Comparison of ENCODE assay signal across 8 cellular contexts in genomic region chr7:67171151-67171550, GRCh38.
DNase-seq lines count a peak whose midpoint lies in the region; ATAC-seq lines count a peak whose summit lies in the region.
"Not testable (repeated sequence)": the region's sequence is repeated elsewhere in the genome, so short reads cannot be mapped to it uniquely, and the experiment has no call there.

No MANE protein-coding gene starts in this region.

- ATAC-seq in GM18511 (IDR thresholded peaks at IDR 0.05; ENCODE audit: unreplicated experiment) (peak; percentile 76), GM19395 (IDR thresholded peaks at IDR 0.05; ENCODE audit: unreplicated experiment) (peak; percentile 84), GM21526 (IDR thresholded peaks at IDR 0.05; ENCODE audit: low FRiP score, unreplicated experiment) (peak; percentile 81), HG02852 (IDR thresholded peaks at IDR 0.05; ENCODE audit: unreplicated experiment) (peak; percentile 78), HG03354 (IDR thresholded peaks at IDR 0.05; ENCODE audit: poor library complexity, severe bottlenecking, unreplicated experiment) (peak; percentile 69)
- not testable (repeated sequence) for ATAC-seq in central memory CD8-positive, alpha-beta T cell (replicated peaks; ENCODE audit: extremely low read depth, poor library complexity, severe bottlenecking); stimulated activated memory B cell treated with anti-CD40 and anti-IgM and Interleukin-4, amounts not matched to agents 10 μg/mL and 1 μg/mL and 100 μg/mL, for 72 hours

- H3K9me3 Mint-ChIP-seq in activated CD4-positive, alpha-beta T cell treated with anti-CD3 and anti-CD28 coated beads, Interleukin-2, amount 10 ng/mL, durations not matched to agents 24 days and 14 days; central memory CD8-positive, alpha-beta T cell; stimulated activated memory B cell treated with anti-CD40 and anti-IgM and Interleukin-4, amounts not matched to agents 10 μg/mL and 1 μg/mL and 100 μg/mL, for 72 hours: not testable (repeated sequence)

- intact Hi-C loops in activated CD4-positive, alpha-beta T cell treated with anti-CD3 and anti-CD28 coated beads, Interleukin-2, amount 10 ng/mL, durations not matched to agents 24 days and 14 days (cut with micrococcal nuclease) = not testable (repeated sequence)

- not testable (repeated sequence) for H3K27ac Mint-ChIP-seq in activated CD4-positive, alpha-beta T cell treated with anti-CD3 and anti-CD28 coated beads, Interleukin-2, amount 10 ng/mL, durations not matched to agents 24 days and 14 days
- H3K27ac Mint-ChIP-seq in central memory CD8-positive, alpha-beta T cell (ENCODE audit: low read depth) = peak overlapping the region; percentile 66
- peak overlapping the region; percentile 20 for H3K27ac Mint-ChIP-seq in stimulated activated memory B cell treated with anti-CD40 and anti-IgM and Interleukin-4, amounts not matched to agents 10 μg/mL and 1 μg/mL and 100 μg/mL, for 72 hours

- H3K4me1 Mint-ChIP-seq in activated CD4-positive, alpha-beta T cell treated with anti-CD3 and anti-CD28 coated beads, Interleukin-2, amount 10 ng/mL, durations not matched to agents 24 days and 14 days; central memory CD8-positive, alpha-beta T cell; stimulated activated memory B cell treated with anti-CD40 and anti-IgM and Interleukin-4, amounts not matched to agents 10 μg/mL and 1 μg/mL and 100 μg/mL, for 72 hours: not testable (repeated sequence)

- not testable (repeated sequence) for DNase-seq in activated CD4-positive, alpha-beta T cell treated with anti-CD3 and anti-CD28 coated beads, Interleukin-2, amount 10 ng/mL, durations not matched to agents 24 days and 14 days; central memory CD8-positive, alpha-beta T cell (ENCODE audit: low spot score in 2 of 2)

- H3K4me3 Mint-ChIP-seq in activated CD4-positive, alpha-beta T cell treated with anti-CD3 and anti-CD28 coated beads, Interleukin-2, amount 10 ng/mL, durations not matched to agents 24 days and 14 days = peak overlapping the region; percentile 27
- not testable (repeated sequence) for H3K4me3 Mint-ChIP-seq in central memory CD8-positive, alpha-beta T cell; stimulated activated memory B cell treated with anti-CD40 and anti-IgM and Interleukin-4, amounts not matched to agents 10 μg/mL and 1 μg/mL and 100 μg/mL, for 72 hours

- not testable (repeated sequence) for H3K36me3 Mint-ChIP-seq in activated CD4-positive, alpha-beta T cell treated with anti-CD3 and anti-CD28 coated beads, Interleukin-2, amount 10 ng/mL, durations not matched to agents 24 days and 14 days (ENCODE audit: low read depth); central memory CD8-positive, alpha-beta T cell (ENCODE audit: insufficient read depth); stimulated activated memory B cell treated with anti-CD40 and anti-IgM and Interleukin-4, amounts not matched to agents 10 μg/mL and 1 μg/mL and 100 μg/mL, for 72 hours

- not testable (repeated sequence) for H3K27me3 Mint-ChIP-seq in activated CD4-positive, alpha-beta T cell treated with anti-CD3 and anti-CD28 coated beads, Interleukin-2, amount 10 ng/mL, durations not matched to agents 24 days and 14 days; central memory CD8-positive, alpha-beta T cell; stimulated activated memory B cell treated with anti-CD40 and anti-IgM and Interleukin-4, amounts not matched to agents 10 μg/mL and 1 μg/mL and 100 μg/mL, for 72 hours
